7 cellular contexts compared by ENCODE assay signal in genomic region chr16:29328528-29328927, GRCh38.
DNase-seq lines count a peak whose midpoint lies in the region; ATAC-seq, FAIRE-seq and TF ChIP-seq lines count a peak whose summit lies in the region.
"Not testable (repeated sequence)": the region's sequence is repeated elsewhere in the genome, so short reads cannot be mapped to it uniquely, and the experiment has no call there.

No MANE protein-coding gene starts in this region.

- intact Hi-C loops in MCF 10A (cut with micrococcal nuclease), result not testable (repeated sequence)

- TF ChIP-seq POLR2A in H54 (IDR thresholded peaks at IDR 0.05; ENCODE audit: low read depth, low read length), result not testable (repeated sequence)

- peak overlapping the region; percentile 58 for H2BK12ac ChIP-seq in neuronal stem cell (ENCODE audit: low read length)

- not testable (repeated sequence) for H3K4ac ChIP-seq in neuronal stem cell (ENCODE audit: low read length)

- H3K14ac ChIP-seq in neuronal stem cell (ENCODE audit: low read length), result not testable (repeated sequence)

- H3K9me3 Mint-ChIP-seq in MCF 10A (ENCODE audit: unreplicated experiment), result not testable (repeated sequence)

- not testable (repeated sequence) for H3K4me3 ChIP-seq in AG04450 (ENCODE audit: low read depth, low read length); fibroblast of lung (replicated peaks in 1 of 4; ENCODE audit: control extremely low read depth in 1 of 4, insufficient read depth in 1 of 4, low read depth in 3 of 4, low read length in 4 of 4); neuronal stem cell (ENCODE audit: low read length in 2 of 2)

- not testable (repeated sequence) for H3K9me3 ChIP-seq in AG04450 (ENCODE audit: control insufficient read depth, insufficient read depth, low read length); fibroblast of lung (ENCODE audit: control insufficient read depth, insufficient read depth, low read depth, low read length); neuronal stem cell (replicated peaks in 1 of 2; ENCODE audit: control insufficient read depth in 2 of 2, insufficient read depth in 1 of 2, low read depth in 1 of 2, low read length in 2 of 2)

- not testable (repeated sequence) for H3K27me3 ChIP-seq in AG04450 (ENCODE audit: control insufficient read depth, insufficient read depth, low read length); fibroblast of lung (ENCODE audit: control insufficient read depth, insufficient read depth, low read length); neuronal stem cell (ENCODE audit: control insufficient read depth in 3 of 3, insufficient read depth in 3 of 3, low read depth in 1 of 3, low read length in 3 of 3)

- H3K79me2 ChIP-seq in fibroblast of lung (ENCODE audit: control insufficient read depth, insufficient read depth, low read length), result not testable (repeated sequence)

- H2BK15ac ChIP-seq in neuronal stem cell (ENCODE audit: low read length), result not testable (repeated sequence)

- H2AFZ ChIP-seq in fibroblast of lung (ENCODE audit: low read length); neuronal stem cell (ENCODE audit: low read length): not testable (repeated sequence)

- not testable (repeated sequence) for H3K4me1 Mint-ChIP-seq in MCF 10A (ENCODE audit: insufficient read depth, unreplicated experiment)

- not testable (repeated sequence) for H4K91ac ChIP-seq in neuronal stem cell (ENCODE audit: low read depth, low read length, poor library complexity)

- peak; percentile 69 for ATAC-seq in SK-N-SH treated with all-trans-retinoic acid at 6 μM for 48 hours

- POLR2A ChIA-PET in AG04450 (lab: Yijun Ruan, JAX), result interaction anchor here (0.5 to 1.7 kb wide), 5 partner anchors 10 to 94 kb away, joined by 3 to 4 read pairs (median 4); no protein-coding TSS in a partner anchor
- POLR2A ChIA-PET in MCF 10A (lab: Yijun Ruan, JAX), result not testable (repeated sequence)

- not testable (repeated sequence) for FAIRE-seq in H54 (lab: Jason Lieb, UNC)

- H3K27ac ChIP-seq in AG04450 (ENCODE audit: low read depth, low read length) (peak overlapping the region; percentile 90), fibroblast of lung (ENCODE audit: insufficient read depth, low read length) (peak overlapping the region; percentile 0)
- H3K27ac ChIP-seq in neuronal stem cell (replicated peaks; ENCODE audit: low read length), result not testable (repeated sequence)

- peak overlapping the region; percentile 38 for H3K18ac ChIP-seq in neuronal stem cell (ENCODE audit: low read length)

- H3K79me1 ChIP-seq in neuronal stem cell (ENCODE audit: low read depth, low read length), result not testable (repeated sequence)

- H3K36me3 ChIP-seq in fibroblast of lung (ENCODE audit: control insufficient read depth, insufficient read depth, low read length); neuronal stem cell (replicated peaks in 1 of 2; ENCODE audit: control insufficient read depth in 2 of 2, insufficient read depth in 2 of 2, low read length in 2 of 2): not testable (repeated sequence)

- peaks cover 21% of the 10 kb centered on the region for H3K27me3 Mint-ChIP-seq in MCF 10A (ENCODE audit: insufficient read depth, unreplicated experiment)

- DNase-seq in AG04450 (ENCODE audit: low read depth, low spot score); fibroblast of lung (ENCODE audit: low read depth in 2 of 2); neuronal stem cell (ENCODE audit: low spot score): not testable (repeated sequence)
- DNase-seq in H54 (ENCODE audit: insufficient read length, low spot score) (peak; percentile 10), M059J (ENCODE audit: low read depth) (peak; percentile 52), MCF 10A (ENCODE audit: unreplicated experiment) (peak; percentile 16)

- not testable (repeated sequence) for H2AK5ac ChIP-seq in neuronal stem cell (ENCODE audit: low read depth, low read length)

- not testable (repeated sequence) for H3K27ac Mint-ChIP-seq in MCF 10A (ENCODE audit: low read depth, unreplicated experiment)

- not testable (repeated sequence) for H2BK120ac ChIP-seq in neuronal stem cell (ENCODE audit: low read depth, low read length)

- not testable (repeated sequence) for H4K8ac ChIP-seq in neuronal stem cell (ENCODE audit: low read depth, low read length)

- no CpG with 5 or more reads among the region's 11 CpGs for WGBS in neuronal stem cell (ENCODE audit: extremely low coverage in 2 of 2, insufficient read length in 2 of 2, insufficient replicate concordance in 1 of 2), 2 donors

- not testable (repeated sequence) for H3K4me2 ChIP-seq in fibroblast of lung (ENCODE audit: extremely low read depth, insufficient read depth, low read length); neuronal stem cell (ENCODE audit: insufficient read depth, low read length, poor library complexity, severe bottlenecking)

- not testable (repeated sequence) for H2BK5ac ChIP-seq in neuronal stem cell (ENCODE audit: low read length)

- H4K20me1 ChIP-seq in fibroblast of lung (ENCODE audit: control insufficient read depth, extremely low read depth, insufficient read depth, low read length), result not testable (repeated sequence)

- CTCF ChIA-PET in AG04450 (lab: Charles Lee); MCF 10A (lab: Yijun Ruan, JAX): not testable (repeated sequence)

- H3K23ac ChIP-seq in neuronal stem cell (ENCODE audit: low read depth, low read length, poor library complexity), result not testable (repeated sequence)

- not testable (repeated sequence) for H3K4me1 ChIP-seq in fibroblast of lung (ENCODE audit: control insufficient read depth, extremely low read depth, insufficient read depth, low read length); neuronal stem cell (ENCODE audit: control insufficient read depth in 2 of 2, insufficient read depth in 1 of 2, low read depth in 1 of 2, low read length in 2 of 2)

- BruUV-seq in MCF 10A (replicated peaks; lab: Mats Ljungman, UMichigan), result not testable (repeated sequence)

- H3K36me3 Mint-ChIP-seq in MCF 10A (ENCODE audit: insufficient read depth, unreplicated experiment), result not testable (repeated sequence)

- not testable (repeated sequence) for H3K9ac ChIP-seq in fibroblast of lung (ENCODE audit: insufficient read depth, low read length); neuronal stem cell (ENCODE audit: low read depth, low read length, poor library complexity)

- TF ChIP-seq CTCF in AG04450 (IDR thresholded peaks at IDR 0.05; ENCODE audit: low read depth, low read length) (peak; percentile 23; the same call in 1 of the 2 replicates), MCF 10A (IDR thresholded peaks at IDR 0.05; ENCODE audit: unreplicated experiment) (peak; percentile 15), fibroblast of lung (conservative IDR thresholded peaks at IDR 0.05 in 1 of 2, IDR thresholded peaks at IDR 0.05 in 1 of 2; ENCODE audit: low read depth in 1 of 2, low read length in 2 of 2) (peak in 1 of 2 donors; percentile 11)

- peak overlapping the region; percentile 43 for H3K4me3 Mint-ChIP-seq in MCF 10A (ENCODE audit: unreplicated experiment)
